ENCODE assay signal across 8 cellular contexts in the genomic region with DNA sequence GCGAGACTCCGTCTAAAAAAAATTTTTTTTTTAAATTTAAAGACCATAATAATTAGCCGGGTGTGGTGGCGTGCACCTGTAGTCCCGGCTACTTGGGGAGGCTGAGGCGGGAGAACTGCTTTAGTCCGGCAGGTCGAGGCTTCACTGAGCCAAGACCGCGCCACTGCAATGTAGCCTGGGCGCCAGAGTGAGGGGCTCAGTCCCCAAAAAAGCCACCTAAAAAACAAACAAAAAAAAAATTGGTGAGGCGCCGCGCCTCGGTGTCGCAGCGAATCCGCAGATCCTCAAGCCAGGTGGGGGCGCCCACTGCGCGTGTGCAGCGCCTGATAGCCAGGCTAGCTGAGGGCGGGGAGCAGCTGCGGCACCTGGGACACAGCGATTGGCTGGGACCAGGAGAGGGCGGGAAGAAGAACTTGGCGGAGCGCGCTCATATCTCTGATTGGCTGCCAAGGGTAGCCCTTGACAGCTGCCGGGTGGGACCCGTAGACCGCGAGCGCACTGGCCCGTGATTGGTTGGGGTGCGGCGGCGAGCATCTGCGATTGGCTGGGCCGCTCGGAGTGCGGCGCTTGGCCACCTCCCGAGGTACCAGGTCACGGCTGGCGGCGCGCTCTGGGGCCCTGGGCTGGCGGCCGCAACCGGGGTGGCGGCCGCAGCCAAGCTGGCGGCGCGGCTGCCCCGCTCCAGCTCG. TPM values are rescaled to one million over a fixed set of nuclear protein-coding genes. Genes with fewer than 3 reads are reported as not detected.
DNase-seq lines count a peak whose midpoint lies in the region; ATAC-seq, FAIRE-seq and TF ChIP-seq lines count a peak whose summit lies in the region.

No MANE protein-coding gene starts in this region.

- H3K4me3 ChIP-seq in BE2C (ENCODE audit: low read depth, low read length) = no peak overlapping the region
- no peak overlapping the region for H3K4me3 ChIP-seq in WI38 (ENCODE audit: low read depth, low read length)
- H3K4me3 ChIP-seq in breast epithelium = peak overlapping the region; percentile 17 to 63 (median 43)
- no peak overlapping the region for H3K4me3 ChIP-seq in keratinocyte (ENCODE audit: control insufficient read depth in 2 of 3, extremely low read depth in 1 of 3, insufficient read depth in 2 of 3, low read depth in 1 of 3, low read length in 3 of 3)

- TF ChIP-seq CTCF in BE2C (IDR thresholded peaks at IDR 0.05; ENCODE audit: low read depth, low read length) = peak; percentile 58
- 0 out of 2 replicates have a peak, but pooled peaks have one; percentile 11 for TF ChIP-seq CTCF in WI38 (IDR thresholded peaks at IDR 0.05; ENCODE audit: low read depth, low read length)
- peak in 1 of 3 donors; percentile 47 for TF ChIP-seq CTCF in breast epithelium (IDR thresholded peaks at IDR 0.05)
- peak; percentile 27 to 82 (median 51) for TF ChIP-seq CTCF in keratinocyte (optimal IDR thresholded peaks at IDR 0.05 in 1 of 3, IDR thresholded peaks at IDR 0.05 in 1 of 3, conservative IDR thresholded peaks at IDR 0.05 in 1 of 3; ENCODE audit: extremely low read depth in 1 of 3, insufficient read depth in 2 of 3, low read length in 3 of 3)

- H3K36me3 ChIP-seq in BE2C (no peaks in the 10 kb centered on the region), breast epithelium (no peaks in the 10 kb centered on the region), keratinocyte (ENCODE audit: control insufficient read depth in 2 of 2, extremely low read depth in 1 of 2, insufficient read depth in 2 of 2, low read length in 2 of 2) (no peaks in the 10 kb centered on the region)

- H3K4me2 ChIP-seq in keratinocyte (ENCODE audit: control insufficient read depth, extremely low read depth, insufficient read depth, low read depth, low read length) = peak overlapping the region; percentile 22

- DNase-seq in BE2C = peak; percentile 99
- peak; percentile 99 for DNase-seq in GM19239 (ENCODE audit: insufficient read length, low spot score)
- peak; percentile 99 for DNase-seq in NCI-H345 (lab: John Stamatoyannopoulos, UW)
- peak; percentile 98 for DNase-seq in breast epithelium (ENCODE audit: low spot score in 2 of 2)
- DNase-seq in keratinocyte (ENCODE audit: low read depth, low spot score) = peak; percentile 97
- DNase-seq in stimulated activated CD4-positive, alpha-beta T cell treated with anti-CD3 and anti-CD28 coated beads, Interleukin-1b, Interleukin-23, amount 100 ng/mL, for 24 hours (ENCODE audit: low read depth in 4 of 4, low spot score in 1 of 4) = peak; percentile 81 to 96 (median 88)

- no peak for TF ChIP-seq POLR2A in breast epithelium (IDR thresholded peaks at IDR 0.05)

- intact Hi-C loops in breast epithelium (cut with DNase I; ENCODE audit: low total_unique reads) = no loop called here

- no peaks in the 10 kb centered on the region for H3K9me3 ChIP-seq in BE2C
- no peaks in the 10 kb centered on the region for H3K9me3 ChIP-seq in breast epithelium
- H3K9me3 ChIP-seq in keratinocyte (ENCODE audit: control insufficient read depth, low read depth, low read length) = no peaks in the 10 kb centered on the region

- no peaks in the 10 kb centered on the region for H3K79me2 ChIP-seq in keratinocyte (ENCODE audit: control insufficient read depth, insufficient read depth, low read length)

- H3K9ac ChIP-seq in keratinocyte (ENCODE audit: control insufficient read depth, extremely low read depth, insufficient read depth, low read length) = no peak overlapping the region

- H3K27me3 ChIP-seq in BE2C = peaks cover 3% of the 10 kb centered on the region; the same call in 1 of the 2 replicates
- H3K27me3 ChIP-seq in breast epithelium = peaks cover 0 to 2% of the 10 kb centered on the region in 2 donors
- no peaks in the 10 kb centered on the region for H3K27me3 ChIP-seq in keratinocyte (ENCODE audit: control insufficient read depth, extremely low read depth, insufficient read depth, low read length)

- H4K20me1 ChIP-seq in keratinocyte (ENCODE audit: control insufficient read depth, extremely low read depth, insufficient read depth, low read length) = no peaks in the 10 kb centered on the region

- H3K27ac ChIP-seq in breast epithelium = peak overlapping the region in 1 of 2 donors; percentile 48
- H3K27ac ChIP-seq in keratinocyte (ENCODE audit: control insufficient read depth, insufficient read depth, low read length) = no peak overlapping the region

- FAIRE-seq in GM19239 (lab: Jason Lieb, UNC) = peak; percentile 99
- peak; percentile 69 for FAIRE-seq in keratinocyte (lab: Jason Lieb, UNC)

- no peaks in the 10 kb centered on the region for H3K9me1 ChIP-seq in keratinocyte (ENCODE audit: control insufficient read depth, extremely low read depth, insufficient read depth, low read length)

- H3K4me1 ChIP-seq in BE2C = no peaks in the 10 kb centered on the region
- H3K4me1 ChIP-seq in breast epithelium = no peaks in the 10 kb centered on the region
- no peaks in the 10 kb centered on the region for H3K4me1 ChIP-seq in keratinocyte (ENCODE audit: control insufficient read depth, extremely low read depth, insufficient read depth, low read length)

- H2AFZ ChIP-seq in keratinocyte (ENCODE audit: control insufficient read depth, low read length) = no peak overlapping the region

- peak; percentile 90 for ATAC-seq in HG03354 (IDR thresholded peaks at IDR 0.05; ENCODE audit: poor library complexity, severe bottlenecking, unreplicated experiment)

- dilution Hi-C loops in keratinocyte (cut with MboI; ENCODE audit: extremely low pct_ligation_motif_present, low sequenced_read_pairs) = no loop called here

RNA-seq across cellular contexts. Expression of a gene that starts 9.0 kb away (rescaled TPM):
- polyA plus RNA-seq in BE2C (2012; ENCODE audit: insufficient read depth, insufficient read length, low read depth) = 0.91 TPM
- total RNA-seq in breast epithelium = under 1 TPM in 1 of 3 donors, not detected in 2; 0.15 TPM
- polyA plus RNA-seq in keratinocyte = 0.02 TPM in 1 of 3 replicates, not detected in the others
- polyA plus RNA-seq in keratinocyte (2011; ENCODE audit: low read depth) = 0.21 TPM
- not detected in 2 replicates for polyA plus RNA-seq in keratinocyte (2011; cell fraction: cytosol; rRNA removed)
- polyA plus RNA-seq in keratinocyte (2011; cell fraction: nucleus; rRNA removed) = 0.09 and 0.12 TPM in 2 replicates
- polyA plus RNA-seq in keratinocyte (2012; ENCODE audit: low replicate concordance) = 0.76 TPM in 1 of 2 replicates, not detected in the other
- not detected in 3 replicates for polyA minus RNA-seq in keratinocyte
- polyA minus RNA-seq in keratinocyte (2011; cell fraction: cytosol; rRNA and poly(A)+ RNA removed) = not detected
- not detected in 2 replicates for polyA minus RNA-seq in keratinocyte (2011; cell fraction: nucleus; rRNA and poly(A)+ RNA removed)

RNA-seq across cellular contexts. Expression of a gene that starts 14.3 kb away (rescaled TPM):
- polyA plus RNA-seq in BE2C (2012; ENCODE audit: insufficient read depth, insufficient read length, low read depth) = not detected
- not detected for total RNA-seq in breast epithelium
- 0.12 TPM in 1 of 3 replicates, not detected in the others for polyA plus RNA-seq in keratinocyte
- polyA plus RNA-seq in keratinocyte (2011; ENCODE audit: low read depth) = not detected
- 0.04 and 0.10 TPM in 2 replicates for polyA plus RNA-seq in keratinocyte (2011; cell fraction: cytosol; rRNA removed)
- 0.08 and 0.24 TPM in 2 replicates for polyA plus RNA-seq in keratinocyte (2011; cell fraction: nucleus; rRNA removed)
- 0.35 TPM in 1 of 2 replicates, not detected in the other for polyA plus RNA-seq in keratinocyte (2012; ENCODE audit: low replicate concordance)
- 0.46 TPM in 1 of 3 replicates, not detected in the others for polyA minus RNA-seq in keratinocyte
- polyA minus RNA-seq in keratinocyte (2011; cell fraction: cytosol; rRNA and poly(A)+ RNA removed) = not detected
- polyA minus RNA-seq in keratinocyte (2011; cell fraction: nucleus; rRNA and poly(A)+ RNA removed) = not detected in 2 replicates

RNA-seq across cellular contexts. Expression of a gene that starts 16.4 kb away (rescaled TPM):
- polyA plus RNA-seq in BE2C (2012; ENCODE audit: insufficient read depth, insufficient read length, low read depth) = 21.0 TPM
- 10 to 100 TPM in 2 of 3 donors, 1 to 10 TPM in 1; 6.9 to 74.1 (median 36.7) TPM for total RNA-seq in breast epithelium
- polyA plus RNA-seq in keratinocyte = 147 to 250 TPM (median 188 TPM) in 3 replicates
- 35.8 TPM for polyA plus RNA-seq in keratinocyte (2011; ENCODE audit: low read depth)
- 74.1 and 154 TPM in 2 replicates for polyA plus RNA-seq in keratinocyte (2011; cell fraction: cytosol; rRNA removed)
- polyA plus RNA-seq in keratinocyte (2011; cell fraction: nucleus; rRNA removed) = 119 and 164 TPM in 2 replicates
- 153 and 285 TPM in 2 replicates for polyA plus RNA-seq in keratinocyte (2012; ENCODE audit: low replicate concordance)
- polyA minus RNA-seq in keratinocyte = 42.1 to 86.0 TPM (median 64.5 TPM) in 3 replicates
- 350 TPM for polyA minus RNA-seq in keratinocyte (2011; cell fraction: cytosol; rRNA and poly(A)+ RNA removed)
- 81.6 and 85.9 TPM in 2 replicates for polyA minus RNA-seq in keratinocyte (2011; cell fraction: nucleus; rRNA and poly(A)+ RNA removed)

RNA-seq across cellular contexts. Expression of a gene that starts 20.0 kb away (rescaled TPM):
- 235 TPM for polyA plus RNA-seq in BE2C (2012; ENCODE audit: insufficient read depth, insufficient read length, low read depth)
- total RNA-seq in breast epithelium = 10 to 100 TPM in 2 of 3 donors, 1 to 10 TPM in 1; 8.8 to 26.5 (median 17.3) TPM
- 12.8 to 19.2 TPM (median 13.0 TPM) in 3 replicates for polyA plus RNA-seq in keratinocyte
- polyA plus RNA-seq in keratinocyte (2011; ENCODE audit: low read depth) = 16.5 TPM
- 9.7 and 13.5 TPM in 2 replicates for polyA plus RNA-seq in keratinocyte (2011; cell fraction: cytosol; rRNA removed)
- 2.7 and 4.4 TPM in 2 replicates for polyA plus RNA-seq in keratinocyte (2011; cell fraction: nucleus; rRNA removed)
- polyA plus RNA-seq in keratinocyte (2012; ENCODE audit: low replicate concordance) = 31.4 and 57.7 TPM in 2 replicates
- polyA minus RNA-seq in keratinocyte = 6.8 to 22.5 TPM (median 9.6 TPM) in 3 replicates
- polyA minus RNA-seq in keratinocyte (2011; cell fraction: cytosol; rRNA and poly(A)+ RNA removed) = 30.1 TPM
- 0.70 and 1.5 TPM in 2 replicates for polyA minus RNA-seq in keratinocyte (2011; cell fraction: nucleus; rRNA and poly(A)+ RNA removed)

RNA-seq across cellular contexts. Expression of a gene that starts 20.1 kb away (rescaled TPM):
- polyA plus RNA-seq in BE2C (2012; ENCODE audit: insufficient read depth, insufficient read length, low read depth) = 49.2 TPM
- total RNA-seq in breast epithelium = 10 to 100 TPM; 15.5 to 26.1 (median 18.4) TPM
- polyA plus RNA-seq in keratinocyte = 10.2 to 15.5 TPM (median 10.3 TPM) in 3 replicates
- 5.0 TPM for polyA plus RNA-seq in keratinocyte (2011; ENCODE audit: low read depth)
- 5.2 and 9.3 TPM in 2 replicates for polyA plus RNA-seq in keratinocyte (2011; cell fraction: cytosol; rRNA removed)
- polyA plus RNA-seq in keratinocyte (2011; cell fraction: nucleus; rRNA removed) = 28.7 and 29.1 TPM in 2 replicates
- polyA plus RNA-seq in keratinocyte (2012; ENCODE audit: low replicate concordance) = 16.0 and 23.3 TPM in 2 replicates
- 11.2 to 22.3 TPM (median 13.6 TPM) in 3 replicates for polyA minus RNA-seq in keratinocyte
- 17.1 TPM for polyA minus RNA-seq in keratinocyte (2011; cell fraction: cytosol; rRNA and poly(A)+ RNA removed)
- polyA minus RNA-seq in keratinocyte (2011; cell fraction: nucleus; rRNA and poly(A)+ RNA removed) = 5.5 and 6.8 TPM in 2 replicates

Comparison
In these comparisons a context has a peak if more than half of its experiments do, and no peak if none do; other contexts are left out.
1. H3K4me3 ChIP-seq: peak in breast epithelium (3 of 3); none in BE2C (single experiment), WI38 (single experiment) and keratinocyte (0 of 3).
2. Peak in every context shown above with its lines, with median percentiles within 50 percentile points of each other: DNase-seq.